Comparison of ENCODE assay signal across 1 cellular context in the genomic region with DNA sequence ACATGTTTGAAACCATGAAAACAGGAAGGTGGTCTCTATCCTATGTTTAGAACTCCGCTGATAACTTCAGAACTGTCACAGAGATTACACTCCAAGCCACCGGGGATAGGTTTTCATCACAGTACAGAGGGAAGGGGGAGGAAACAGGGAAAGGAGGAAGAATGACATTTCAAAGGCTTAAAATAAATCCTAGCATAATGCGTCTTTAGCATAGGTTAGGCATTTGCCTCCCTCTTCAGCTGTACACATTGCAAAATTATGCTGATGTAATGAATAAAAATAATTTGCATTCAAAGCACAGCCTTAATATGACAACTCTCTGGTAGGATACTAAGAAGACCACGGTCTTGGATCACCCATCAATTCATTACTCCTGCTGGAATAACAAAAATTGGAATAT.
A peak's percentile ranks its signal among the peaks of the same experiment; 100 is the strongest.
TF ChIP-seq lines count a peak whose summit lies in the region.

No MANE protein-coding gene starts in this region.

TF ChIP-seq in HepG2, 621 proteins besides CTCF, POLR2A, EP300 and RAD21 (continued from another document):
- TF ChIP-seq, protein P1, sequence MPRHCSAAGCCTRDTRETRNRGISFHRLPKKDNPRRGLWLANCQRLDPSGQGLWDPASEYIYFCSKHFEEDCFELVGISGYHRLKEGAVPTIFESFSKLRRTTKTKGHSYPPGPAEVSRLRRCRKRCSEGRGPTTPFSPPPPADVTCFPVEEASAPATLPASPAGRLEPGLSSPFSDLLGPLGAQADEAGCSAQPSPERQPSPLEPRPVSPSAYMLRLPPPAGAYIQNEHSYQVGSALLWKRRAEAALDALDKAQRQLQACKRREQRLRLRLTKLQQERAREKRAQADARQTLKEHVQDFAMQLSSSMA (CRISPR knock-in tag; IDR thresholded peaks at IDR 0.05): no peak
- peak; percentile 77 for TF ChIP-seq MAFF (IDR thresholded peaks at IDR 0.05; ENCODE audit: low read depth, low read length)
